In genomic region chr2:136238552-136239346, GRCh38 we compare ENCODE assay signal across 8 cellular contexts.
DNase-seq lines count a peak whose midpoint lies in the region; ATAC-seq and TF ChIP-seq lines count a peak whose summit lies in the region.

No MANE protein-coding gene starts in this region.

- peak overlapping the region; percentile 90 for H3K27ac ChIP-seq in BLaER1

- H3K27me3 ChIP-seq in BLaER1 (no peaks in the 10 kb centered on the region), Caco-2 (replicated peaks; ENCODE audit: control insufficient read depth, insufficient read depth, low read length) (no peaks in the 10 kb centered on the region)

- H3K4me3 Mint-ChIP-seq in naive thymus-derived CD8-positive, alpha-beta T cell: peak overlapping the region in 9 of 10 donors; percentile 1 to 61 (median 38)
- no peak overlapping the region for H3K4me3 Mint-ChIP-seq in Caco-2 (ENCODE audit: unreplicated experiment)

- no peaks in the 10 kb centered on the region for H3K9me3 ChIP-seq in BLaER1
- H3K9me3 ChIP-seq in Caco-2: no peaks in the 10 kb centered on the region

- intact Hi-C loops in Caco-2 (cut with micrococcal nuclease; ENCODE audit: unreplicated experiment) (loop anchor here (5.0 kb wide), 1 partner anchor 139 kb away; no protein-coding TSS in a partner anchor), posterior vena cava (cut with DNase I) (no loop called here)

- CTCF ChIA-PET in Caco-2 (lab: Charles Lee): no interaction called here

- no peak for TF ChIP-seq CTCF in Caco-2 (IDR thresholded peaks at IDR 0.05; ENCODE audit: insufficient read depth in 1 of 2, low read depth in 1 of 2, low read length in 1 of 2, severe bottlenecking in 1 of 2, unreplicated experiment in 1 of 2)

- peaks cover 0 to 5% (median 0%) of the 10 kb centered on the region in 9 donors for H3K9me3 Mint-ChIP-seq in naive thymus-derived CD8-positive, alpha-beta T cell
- H3K9me3 Mint-ChIP-seq in Caco-2 (ENCODE audit: unreplicated experiment): no peaks in the 10 kb centered on the region

- no TSS peak for BruUV-seq in Caco-2 (replicated peaks; lab: Mats Ljungman, UMichigan)

- DNase-seq in SW 1271 (lab: John Stamatoyannopoulos, UW) (peak; percentile 22 to 87), Caco-2 (no peak), posterior vena cava (ENCODE audit: low spot score) (no peak)
- peak; percentile 81 for DNase-seq in central memory CD4-positive, alpha-beta T cell
- DNase-seq in naive thymus-derived CD8-positive, alpha-beta T cell: peak in 7 of 10 donors; percentile 18 to 73 (median 51)

- peak overlapping the region; percentile 87 to 96 (median 94) for H3K27ac Mint-ChIP-seq in naive thymus-derived CD8-positive, alpha-beta T cell
- H3K27ac Mint-ChIP-seq in Caco-2 (ENCODE audit: unreplicated experiment): no peak overlapping the region

- H3K4me3 ChIP-seq in BLaER1: peak overlapping the region; percentile 6; the same call in 1 of the 2 replicates
- no peak overlapping the region for H3K4me3 ChIP-seq in Caco-2 (ENCODE audit: low read depth, low read length)

- POLR2A ChIA-PET in naive thymus-derived CD8-positive, alpha-beta T cell (lab: Charles Lee): interaction anchor here (0.7 to 4.5 kb wide), 18 partner anchors 10 to 138 kb away, joined by 3 to 79 read pairs (median 5); partner anchors contain the start of gene CXCR4
- POLR2A ChIA-PET in Caco-2 (lab: Charles Lee): no interaction called here

- H3K4me1 ChIP-seq in BLaER1: peaks cover 96% of the 10 kb centered on the region
- H3K4me1 ChIP-seq in Caco-2: no peaks in the 10 kb centered on the region

- no peaks in the 10 kb centered on the region for H3K27me3 Mint-ChIP-seq in naive thymus-derived CD8-positive, alpha-beta T cell
- no peaks in the 10 kb centered on the region for H3K27me3 Mint-ChIP-seq in Caco-2 (ENCODE audit: insufficient read depth, unreplicated experiment)

- no peaks in the 10 kb centered on the region for H4K20me1 ChIP-seq in BLaER1

- H3K36me3 ChIP-seq in BLaER1: no peaks in the 10 kb centered on the region
- no peaks in the 10 kb centered on the region; the same call in 1 of the 2 replicates for H3K36me3 ChIP-seq in Caco-2 (ENCODE audit: control insufficient read depth, insufficient read depth, low read length)

- peak; percentile 90 for ATAC-seq in GM19395 (IDR thresholded peaks at IDR 0.05; ENCODE audit: unreplicated experiment)
- ATAC-seq in HG03432 (IDR thresholded peaks at IDR 0.05; ENCODE audit: unreplicated experiment): peak; percentile 91
- peak; percentile 77 to 86 for ATAC-seq in naive thymus-derived CD8-positive, alpha-beta T cell

- H3K4me2 ChIP-seq in BLaER1: peak overlapping the region; percentile 86

- peaks cover 36 to 90% (median 58%) of the 10 kb centered on the region in 4 donors for H3K4me1 Mint-ChIP-seq in naive thymus-derived CD8-positive, alpha-beta T cell
- no peaks in the 10 kb centered on the region for H3K4me1 Mint-ChIP-seq in Caco-2 (ENCODE audit: low read depth, unreplicated experiment)

- H3K9ac ChIP-seq in BLaER1: peak overlapping the region; percentile 74

- no peaks in the 10 kb centered on the region for H3K36me3 Mint-ChIP-seq in naive thymus-derived CD8-positive, alpha-beta T cell
- peaks cover 6% of the 10 kb centered on the region for H3K36me3 Mint-ChIP-seq in Caco-2 (ENCODE audit: insufficient read depth, unreplicated experiment)

Comparison
In these comparisons a context has a peak if more than half of its experiments do, and no peak if none do; other contexts are left out.
1. DNase-seq: peak in SW 1271 (2 of 2), central memory CD4-positive, alpha-beta T cell (single experiment) and naive thymus-derived CD8-positive, alpha-beta T cell (7 of 10); none in Caco-2 (0 of 2) and posterior vena cava (single experiment).
2. Peak in every context shown above with its lines, with median percentiles within 50 percentile points of each other: ATAC-seq.